1 cellular context compared by ENCODE assay signal in genomic region chr14:39428118-39428517, GRCh38.
TF ChIP-seq lines count a peak whose summit lies in the region.

No MANE protein-coding gene starts in this region.

TF ChIP-seq in HepG2, 621 proteins besides CTCF, POLR2A, EP300 and RAD21 (continued from another document):
- TF ChIP-seq ARID4A (CRISPR knock-in tag; IDR thresholded peaks at IDR 0.05; ENCODE audit: borderline replicate concordance) (no peak), PBX2 (CRISPR knock-in tag; IDR thresholded peaks at IDR 0.05) (no peak), STAT6 (CRISPR knock-in tag; IDR thresholded peaks at IDR 0.05; ENCODE audit: borderline replicate concordance) (no peak), BRCA1 (CRISPR knock-in tag; IDR thresholded peaks at IDR 0.05) (no peak), ZMAT3 (CRISPR knock-in tag; conservative IDR thresholded peaks at IDR 0.05) (no peak), ZNF558 (CRISPR knock-in tag; IDR thresholded peaks at IDR 0.05; ENCODE audit: borderline replicate concordance) (no peak), ZNF781 (CRISPR knock-in tag; IDR thresholded peaks at IDR 0.05; ENCODE audit: borderline replicate concordance, not compliant biosample characterization) (peak; percentile 44), ZSCAN21 (CRISPR knock-in tag; IDR thresholded peaks at IDR 0.05; ENCODE audit: borderline replicate concordance) (no peak)
